ENCODE assay signal across 13 cellular contexts in the genomic region with DNA sequence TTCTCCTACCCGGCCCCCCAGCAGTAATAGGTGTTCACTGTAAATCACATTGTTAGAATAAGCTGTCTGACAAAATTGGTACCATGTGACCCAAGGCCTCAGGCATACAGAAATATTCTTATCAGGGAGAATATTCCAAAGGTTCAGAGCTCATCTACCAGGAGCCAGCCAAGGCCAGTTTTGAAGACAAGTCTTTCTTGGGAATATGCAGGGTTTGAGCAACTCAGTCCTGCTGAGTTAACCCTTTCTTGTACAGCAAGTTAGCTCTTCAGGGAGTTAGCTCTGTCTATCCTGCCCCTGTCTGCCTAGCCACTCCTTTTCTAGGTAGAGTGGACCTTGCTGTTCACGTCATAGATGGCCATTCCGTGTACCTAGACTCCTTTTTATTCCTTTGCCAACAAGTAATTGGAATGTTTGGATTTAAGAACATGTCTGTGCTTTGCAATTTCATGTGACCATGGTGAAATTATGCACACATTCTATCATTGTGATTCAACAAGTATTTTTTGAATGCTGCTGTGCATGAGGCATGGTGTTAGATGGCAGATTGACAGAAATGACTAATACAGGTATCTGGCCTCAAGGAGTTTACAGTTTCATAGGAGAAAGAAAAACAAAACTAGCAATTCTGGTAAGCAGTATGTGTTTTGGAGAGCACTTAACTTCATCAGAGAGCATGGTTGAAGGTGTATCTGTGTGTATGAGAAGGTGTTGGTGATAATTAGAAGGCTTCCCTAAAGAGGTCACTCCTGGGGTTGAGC. TPM values are rescaled to one million over a fixed set of nuclear protein-coding genes. Genes with fewer than 3 reads are reported as not detected.
DNase-seq lines count a peak whose midpoint lies in the region; ATAC-seq and TF ChIP-seq lines count a peak whose summit lies in the region.
"Had no signal": no experiment of that assay in that cellular context is flagged by ENCODE, and none has a peak within 500 bp of the region (broad histone marks: within the 10 kb centered on the region; RNA-seq: fewer than 3 reads in every experiment).

No MANE protein-coding gene starts in this region.

- intact Hi-C loops in activated CD4-positive, alpha-beta memory T cell treated with anti-CD3 and anti-CD28 coated beads for 36 hours (cut with micrococcal nuclease), result loop anchor here (1.0 kb wide), 1 partner anchor 8 kb away; no protein-coding TSS in a partner anchor

- ATAC-seq in HG03378 (IDR thresholded peaks at IDR 0.05; ENCODE audit: unreplicated experiment), result peak; percentile 31
- peak; percentile 91 for ATAC-seq in stimulated activated effector memory CD8-positive, alpha-beta T cell treated with anti-CD3 and anti-CD28 coated beads, Interleukin-12 subunit alpha, Interleukin-12 subunit beta, amount 100 ng/mL, for 72 hours
- no peak for ATAC-seq in GM19467 (IDR thresholded peaks at IDR 0.05; ENCODE audit: unreplicated experiment)
- ATAC-seq: SK-N-SH treated with all-trans-retinoic acid at 6 μM for 48 hours had no signal

- peak overlapping the region; percentile 58 for H3K27ac ChIP-seq in brain microvascular endothelial cell
- H3K27ac ChIP-seq: A549 had no signal

- in situ Hi-C loops in brain microvascular endothelial cell (cut with HindIII; ENCODE audit: low pct_ligation_motif_present, low sequenced_read_pairs), result loop anchor here (25.0 kb wide), 1 partner anchor 290 kb away; no protein-coding TSS in a partner anchor

- H3K27me3 Mint-ChIP-seq in activated CD4-positive, alpha-beta memory T cell treated with anti-CD3 and anti-CD28 coated beads for 36 hours, result no peaks in the 10 kb centered on the region
- no peaks in the 10 kb centered on the region for H3K27me3 Mint-ChIP-seq in activated CD4-positive, alpha-beta memory T cell treated with anti-CD3 and anti-CD28 coated beads, Interleukin-2, amount 10 ng/mL, durations not matched to agents 7 days and 5 days
- H3K27me3 Mint-ChIP-seq in nephron progenitor cell (ENCODE audit: low read depth, poor library complexity), result no peaks in the 10 kb centered on the region

- TF ChIP-seq CTCF in brain microvascular endothelial cell (IDR thresholded peaks at IDR 0.05; ENCODE audit: low read depth, low read length, missing control alignments) (no peak), nephron progenitor cell (IDR thresholded peaks at IDR 0.05) (no peak)

- H3K4me3 ChIP-seq in brain microvascular endothelial cell (ENCODE audit: low read depth, low read length), result no peak overlapping the region
- H3K4me3 ChIP-seq: A549 had no signal

- H3K27ac Mint-ChIP-seq in activated CD4-positive, alpha-beta memory T cell treated with anti-CD3 and anti-CD28 coated beads for 36 hours, result peak overlapping the region; percentile 75
- H3K27ac Mint-ChIP-seq in activated CD4-positive, alpha-beta memory T cell treated with anti-CD3 and anti-CD28 coated beads, Interleukin-2, amount 10 ng/mL, durations not matched to agents 7 days and 5 days, result no peak overlapping the region
- H3K27ac Mint-ChIP-seq in stimulated activated effector memory CD8-positive, alpha-beta T cell treated with anti-CD3 and anti-CD28 coated beads, Interleukin-12 subunit alpha, Interleukin-12 subunit beta, amount 100 ng/mL, for 72 hours, result peak overlapping the region; percentile 24
- no peak overlapping the region for H3K27ac Mint-ChIP-seq in nephron progenitor cell

- DNase-seq in activated CD4-positive, alpha-beta memory T cell treated with anti-CD3 and anti-CD28 coated beads for 36 hours, result no peak
- DNase-seq in activated CD4-positive, alpha-beta memory T cell treated with anti-CD3 and anti-CD28 coated beads, Interleukin-2, amount 10 ng/mL, durations not matched to agents 7 days and 5 days, result no peak
- DNase-seq in brain microvascular endothelial cell, result peak; percentile 74
- DNase-seq in stimulated activated effector memory CD8-positive, alpha-beta T cell treated with anti-CD3 and anti-CD28 coated beads, Interleukin-12 subunit alpha, Interleukin-12 subunit beta, amount 100 ng/mL, for 72 hours (ENCODE audit: low spot score in 2 of 2), result no peak
- no peak for DNase-seq in SIG-M5 treated with dmso at 0.1 percent for 504 hours (lab: John Stamatoyannopoulos, UW; ENCODE audit: unreplicated experiment)
- DNase-seq in nephron progenitor cell, result no peak
- DNase-seq: head of caudate nucleus; NCI-H1105; stimulated activated CD4-positive, alpha-beta T cell treated with anti-CD3 and anti-CD28 coated beads, Interleukin-4, amount 100 ng/mL, for 1 hour had no signal

- no peak overlapping the region for H3K4me3 Mint-ChIP-seq in activated CD4-positive, alpha-beta memory T cell treated with anti-CD3 and anti-CD28 coated beads for 36 hours
- no peak overlapping the region for H3K4me3 Mint-ChIP-seq in activated CD4-positive, alpha-beta memory T cell treated with anti-CD3 and anti-CD28 coated beads, Interleukin-2, amount 10 ng/mL, durations not matched to agents 7 days and 5 days
- peak overlapping the region; percentile 9 for H3K4me3 Mint-ChIP-seq in stimulated activated effector memory CD8-positive, alpha-beta T cell treated with anti-CD3 and anti-CD28 coated beads, Interleukin-12 subunit alpha, Interleukin-12 subunit beta, amount 100 ng/mL, for 72 hours
- no peak overlapping the region for H3K4me3 Mint-ChIP-seq in nephron progenitor cell

- peaks cover 66% of the 10 kb centered on the region for H3K4me1 Mint-ChIP-seq in activated CD4-positive, alpha-beta memory T cell treated with anti-CD3 and anti-CD28 coated beads for 36 hours (ENCODE audit: low read depth)
- peaks cover 53% of the 10 kb centered on the region for H3K4me1 Mint-ChIP-seq in activated CD4-positive, alpha-beta memory T cell treated with anti-CD3 and anti-CD28 coated beads, Interleukin-2, amount 10 ng/mL, durations not matched to agents 7 days and 5 days
- H3K4me1 Mint-ChIP-seq in stimulated activated effector memory CD8-positive, alpha-beta T cell treated with anti-CD3 and anti-CD28 coated beads, Interleukin-12 subunit alpha, Interleukin-12 subunit beta, amount 100 ng/mL, for 72 hours, result peaks cover 81% of the 10 kb centered on the region
- no peaks in the 10 kb centered on the region for H3K4me1 Mint-ChIP-seq in nephron progenitor cell

- no peaks in the 10 kb centered on the region for H3K9me3 Mint-ChIP-seq in activated CD4-positive, alpha-beta memory T cell treated with anti-CD3 and anti-CD28 coated beads for 36 hours
- H3K9me3 Mint-ChIP-seq in activated CD4-positive, alpha-beta memory T cell treated with anti-CD3 and anti-CD28 coated beads, Interleukin-2, amount 10 ng/mL, durations not matched to agents 7 days and 5 days, result peaks cover 9% of the 10 kb centered on the region
- no peaks in the 10 kb centered on the region for H3K9me3 Mint-ChIP-seq in stimulated activated effector memory CD8-positive, alpha-beta T cell treated with anti-CD3 and anti-CD28 coated beads, Interleukin-12 subunit alpha, Interleukin-12 subunit beta, amount 100 ng/mL, for 72 hours
- peaks cover 26% of the 10 kb centered on the region for H3K9me3 Mint-ChIP-seq in nephron progenitor cell

- POLR2A ChIA-PET in activated CD4-positive, alpha-beta memory T cell treated with anti-CD3 and anti-CD28 coated beads for 36 hours (lab: Charles Lee), result interaction anchor here (0.6 kb wide), 1 partner anchor 124 kb away, joined by 3 read pairs; no protein-coding TSS in a partner anchor
- POLR2A ChIA-PET in activated CD4-positive, alpha-beta memory T cell treated with anti-CD3 and anti-CD28 coated beads, Interleukin-2, amount 10 ng/mL, durations not matched to agents 7 days and 5 days (lab: Charles Lee), result interaction anchor here (0.8 to 2.9 kb wide), 5 partner anchors 8 to 94 kb away, joined by 3 to 17 read pairs (median 6); a partner anchor contains a TSS

- CTCF ChIA-PET in activated CD4-positive, alpha-beta memory T cell treated with anti-CD3 and anti-CD28 coated beads for 36 hours (lab: Charles Lee), result interaction anchor here (1.0 to 1.6 kb wide), 3 partner anchors 8 to 114 kb away, joined by 4 to 6 read pairs (median 4); no protein-coding TSS in a partner anchor
- CTCF ChIA-PET in activated CD4-positive, alpha-beta memory T cell treated with anti-CD3 and anti-CD28 coated beads, Interleukin-2, amount 10 ng/mL, durations not matched to agents 7 days and 5 days (lab: Charles Lee), result interaction anchor here (0.5 to 1.5 kb wide), 4 partner anchors 14 to 128 kb away, joined by 3 to 4 read pairs (median 4); no protein-coding TSS in a partner anchor

- H3K36me3 ChIP-seq in brain microvascular endothelial cell (replicated peaks), result no peaks in the 10 kb centered on the region

- no peaks in the 10 kb centered on the region for H3K27me3 ChIP-seq in brain microvascular endothelial cell (replicated peaks)

- H3K36me3 Mint-ChIP-seq in activated CD4-positive, alpha-beta memory T cell treated with anti-CD3 and anti-CD28 coated beads for 36 hours, result peaks cover 13% of the 10 kb centered on the region
- peaks cover 72% of the 10 kb centered on the region for H3K36me3 Mint-ChIP-seq in activated CD4-positive, alpha-beta memory T cell treated with anti-CD3 and anti-CD28 coated beads, Interleukin-2, amount 10 ng/mL, durations not matched to agents 7 days and 5 days (ENCODE audit: low read depth)
- peaks cover 45% of the 10 kb centered on the region for H3K36me3 Mint-ChIP-seq in stimulated activated effector memory CD8-positive, alpha-beta T cell treated with anti-CD3 and anti-CD28 coated beads, Interleukin-12 subunit alpha, Interleukin-12 subunit beta, amount 100 ng/mL, for 72 hours
- peaks cover 70% of the 10 kb centered on the region for H3K36me3 Mint-ChIP-seq in nephron progenitor cell (ENCODE audit: low read depth)

RNA-seq across cellular contexts. Expression of a gene that starts 22.6 kb away (rescaled TPM):
- total RNA-seq in activated CD4-positive, alpha-beta memory T cell treated with anti-CD3 and anti-CD28 coated beads for 36 hours, result 10 to 100 TPM; 25.4 to 26.3 TPM
- total RNA-seq in activated CD4-positive, alpha-beta memory T cell treated with anti-CD3 and anti-CD28 coated beads, Interleukin-2, amount 10 ng/mL, durations not matched to agents 7 days and 5 days, result 10 to 100 TPM; 57.4 to 58.5 TPM

Comparison
In these comparisons a context has a peak if more than half of its experiments do, and no peak if none do; other contexts are left out.
1. H3K27ac Mint-ChIP-seq: peak in activated CD4-positive, alpha-beta memory T cell treated with anti-CD3 and anti-CD28 coated beads for 36 hours (single experiment) and stimulated activated effector memory CD8-positive, alpha-beta T cell treated with anti-CD3 and anti-CD28 coated beads, Interleukin-12 subunit alpha, Interleukin-12 subunit beta, amount 100 ng/mL, for 72 hours (single experiment); none in activated CD4-positive, alpha-beta memory T cell treated with anti-CD3 and anti-CD28 coated beads, Interleukin-2, amount 10 ng/mL, durations not matched to agents 7 days and 5 days (single experiment) and nephron progenitor cell (single experiment).